ENCODE assay signal across 21 cellular contexts in the genomic region with DNA sequence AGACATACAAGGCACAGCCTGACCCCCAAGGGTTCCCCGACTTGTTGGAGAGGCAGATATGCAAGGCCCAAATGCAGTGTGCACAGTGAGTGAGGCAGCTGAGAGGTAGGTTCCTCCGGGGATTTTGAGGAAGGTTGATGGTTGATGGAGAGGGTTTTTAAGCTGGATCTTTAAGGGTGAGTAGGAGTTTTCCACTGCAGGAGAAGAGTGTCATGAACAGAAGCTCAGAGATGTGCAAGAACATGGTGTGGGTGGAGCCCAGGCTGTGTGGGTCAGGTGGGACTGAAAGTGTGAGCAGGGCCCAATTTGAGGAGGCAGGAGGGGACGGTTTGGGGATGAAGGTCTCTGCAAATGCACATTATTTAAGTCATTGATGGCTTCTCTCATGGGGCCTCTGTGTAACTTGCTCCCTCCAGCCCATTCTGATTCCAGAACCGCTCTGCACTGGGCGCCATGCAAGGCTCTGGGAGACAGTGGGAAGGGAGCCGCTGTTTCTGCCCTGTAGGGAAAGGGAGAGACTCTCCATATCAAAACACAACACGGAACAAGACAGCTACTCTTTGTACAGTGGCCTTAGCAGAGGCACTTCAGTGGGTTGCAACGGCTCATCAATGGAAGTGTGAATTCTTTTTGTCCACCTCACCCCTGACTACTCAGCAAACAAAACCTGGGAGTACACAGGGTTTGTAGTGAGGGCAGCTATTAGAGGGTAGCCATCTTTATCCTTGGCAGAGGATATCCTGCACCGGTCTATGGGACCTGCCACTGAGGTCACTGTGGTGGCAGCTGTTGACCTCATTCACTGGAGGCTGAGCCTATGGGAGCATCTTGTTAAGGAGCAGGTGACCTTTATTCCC. TPM values are rescaled to one million over a fixed set of nuclear protein-coding genes. Genes with fewer than 3 reads are reported as not detected.
"Had no signal": no experiment of that assay in that cellular context is flagged by ENCODE, and none has a peak within 500 bp of the region (broad histone marks: within the 10 kb centered on the region; RNA-seq: fewer than 3 reads in every experiment).

No MANE protein-coding gene starts in this region.

- H3K4me3 Mint-ChIP-seq: activated CD8-positive, alpha-beta T cell treated with anti-CD3 and anti-CD28 coated beads, Interleukin-2, amount 10 ng/mL, durations not matched to agents 7 days and 5 days; activated naive CD8-positive, alpha-beta T cell treated with anti-CD3 and anti-CD28 coated beads for 36 hours; naive thymus-derived CD4-positive, alpha-beta T cell; neural progenitor cell; stimulated activated memory B cell treated with anti-CD40 and anti-IgM and Interleukin-4, amounts not matched to agents 10 μg/mL and 1 μg/mL and 100 μg/mL, for 72 hours; WTC11 had no signal

- H3K36me3 Mint-ChIP-seq: naive thymus-derived CD4-positive, alpha-beta T cell; neural progenitor cell; stimulated activated memory B cell treated with anti-CD40 and anti-IgM and Interleukin-4, amounts not matched to agents 10 μg/mL and 1 μg/mL and 100 μg/mL, for 72 hours; WTC11 had no signal

- H3K27ac Mint-ChIP-seq: activated CD8-positive, alpha-beta T cell treated with anti-CD3 and anti-CD28 coated beads, Interleukin-2, amount 10 ng/mL, durations not matched to agents 7 days and 5 days; activated naive CD8-positive, alpha-beta T cell treated with anti-CD3 and anti-CD28 coated beads for 36 hours; naive thymus-derived CD4-positive, alpha-beta T cell; neural progenitor cell; stimulated activated memory B cell treated with anti-CD40 and anti-IgM and Interleukin-4, amounts not matched to agents 10 μg/mL and 1 μg/mL and 100 μg/mL, for 72 hours; WTC11 had no signal

- H3K9me3 Mint-ChIP-seq: stimulated activated memory B cell treated with anti-CD40 and anti-IgM and Interleukin-4, amounts not matched to agents 10 μg/mL and 1 μg/mL and 100 μg/mL, for 72 hours had no signal

- H3K4me2 ChIP-seq: neural progenitor cell had no signal

- H3K4me1 ChIP-seq: foreskin keratinocyte, neural progenitor cell, psoas muscle, right lobe of liver had no signal

- H3K9me3 ChIP-seq: mucosa of descending colon, ovary, psoas muscle, right lobe of liver had no signal

- ATAC-seq: activated CD8-positive, alpha-beta T cell treated with anti-CD3 and anti-CD28 coated beads, Interleukin-2, amount 10 ng/mL, durations not matched to agents 7 days and 5 days; foreskin keratinocyte; left ventricle myocardium superior; mucosa of descending colon; naive thymus-derived CD4-positive, alpha-beta T cell; psoas muscle; right lobe of liver; stimulated activated memory B cell treated with anti-CD40 and anti-IgM and Interleukin-4, amounts not matched to agents 10 μg/mL and 1 μg/mL and 100 μg/mL, for 72 hours; WTC11 had no signal

- H3K4me3 ChIP-seq: cardiac muscle cell, mucosa of descending colon, neural progenitor cell, ovary, psoas muscle, right lobe of liver had no signal

- H2AFZ ChIP-seq: neural progenitor cell had no signal

- H3K36me3 ChIP-seq: cardiac muscle cell, neural progenitor cell, ovary, right lobe of liver had no signal

- H3K9ac ChIP-seq: neural progenitor cell had no signal

- H3K27ac ChIP-seq: cardiac muscle cell, foreskin keratinocyte, neural progenitor cell, ovary, psoas muscle, right lobe of liver had no signal

- DNase-seq: activated CD4-positive, alpha-beta T cell treated with anti-CD3 and anti-CD28 coated beads for 48 hours; activated CD8-positive, alpha-beta T cell treated with anti-CD3 and anti-CD28 coated beads, Interleukin-2, amount 10 ng/mL, durations not matched to agents 7 days and 5 days; activated naive CD8-positive, alpha-beta T cell treated with anti-CD3 and anti-CD28 coated beads for 36 hours; amniotic stem cell; foreskin keratinocyte; hippocampal formation; left ventricle myocardium superior; mucosa of descending colon; ovary; psoas muscle; small intestine; stimulated activated CD4-positive, alpha-beta T cell treated with anti-CD3 and anti-CD28 coated beads, Interleukin-4, amount 100 ng/mL, for 24 hours; SW 1271 had no signal

- H3K27me3 ChIP-seq: cardiac muscle cell, neural progenitor cell, ovary, right lobe of liver had no signal

- H3K4me1 Mint-ChIP-seq: activated naive CD8-positive, alpha-beta T cell treated with anti-CD3 and anti-CD28 coated beads for 36 hours; stimulated activated memory B cell treated with anti-CD40 and anti-IgM and Interleukin-4, amounts not matched to agents 10 μg/mL and 1 μg/mL and 100 μg/mL, for 72 hours; WTC11 had no signal

RNA-seq across cellular contexts. Expression of a gene that starts 29.7 kb away (rescaled TPM):
- total RNA-seq: activated CD8-positive, alpha-beta T cell treated with anti-CD3 and anti-CD28 coated beads, Interleukin-2, amount 10 ng/mL, durations not matched to agents 7 days and 5 days; activated naive CD8-positive, alpha-beta T cell treated with anti-CD3 and anti-CD28 coated beads for 36 hours; cardiac muscle cell; epithelial cell of proximal tubule; foreskin keratinocyte; T-helper 2 cell treated with Interferon-gamma antibody and Interleukin-4, amounts not matched to agents 100 ng/mL and 5 ng/mL, for 36 hours had no signal
